1 cellular context compared by ENCODE assay signal in the genomic region with DNA sequence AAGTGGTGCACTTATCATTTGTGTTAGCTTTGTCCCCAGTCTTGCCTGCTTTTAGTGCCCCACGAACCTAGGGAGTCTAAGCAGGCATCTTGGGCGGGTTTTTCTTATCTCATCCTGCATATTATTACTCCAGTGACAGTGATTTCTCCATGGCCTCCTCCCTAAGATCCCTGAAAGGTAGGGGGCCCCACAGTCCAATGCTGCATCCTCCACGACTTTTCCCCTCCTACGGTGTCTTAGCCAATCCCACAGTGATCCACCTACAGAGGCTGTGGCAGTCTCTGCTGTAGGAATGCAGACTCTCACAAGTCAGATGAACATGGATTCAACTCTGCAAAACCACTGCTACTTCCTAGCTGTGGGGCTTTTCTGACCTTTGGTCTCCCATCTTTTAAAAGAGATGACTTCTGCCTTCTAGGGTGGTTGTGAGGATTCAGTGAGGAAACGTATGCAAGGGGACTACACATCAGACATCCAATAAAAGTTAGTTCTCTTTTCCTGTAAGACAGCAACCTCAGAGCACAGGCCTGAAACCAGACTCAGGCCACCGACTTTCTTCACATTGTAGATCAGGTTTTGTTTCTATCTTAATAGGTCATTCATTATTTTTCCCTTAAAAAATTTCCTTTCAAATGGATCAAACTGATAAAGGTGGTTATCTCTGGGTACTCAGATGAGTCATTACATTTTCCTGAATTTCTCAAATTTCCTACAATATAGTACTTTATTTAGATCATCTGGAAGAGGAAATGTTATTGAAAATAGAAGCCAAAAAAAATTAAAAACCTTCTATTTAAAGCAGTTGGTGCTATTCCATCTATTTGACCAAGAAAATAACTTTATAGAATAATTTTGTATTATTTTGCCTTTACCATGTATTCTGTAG.
A peak's percentile ranks its signal among the peaks of the same experiment; 100 is the strongest.
TF ChIP-seq lines count a peak whose summit lies in the region.

No MANE protein-coding gene starts in this region.

TF ChIP-seq in HEK293, 187 proteins besides CTCF, POLR2A, EP300 and RAD21 (continued from another document):
- TF ChIP-seq, protein P1, sequence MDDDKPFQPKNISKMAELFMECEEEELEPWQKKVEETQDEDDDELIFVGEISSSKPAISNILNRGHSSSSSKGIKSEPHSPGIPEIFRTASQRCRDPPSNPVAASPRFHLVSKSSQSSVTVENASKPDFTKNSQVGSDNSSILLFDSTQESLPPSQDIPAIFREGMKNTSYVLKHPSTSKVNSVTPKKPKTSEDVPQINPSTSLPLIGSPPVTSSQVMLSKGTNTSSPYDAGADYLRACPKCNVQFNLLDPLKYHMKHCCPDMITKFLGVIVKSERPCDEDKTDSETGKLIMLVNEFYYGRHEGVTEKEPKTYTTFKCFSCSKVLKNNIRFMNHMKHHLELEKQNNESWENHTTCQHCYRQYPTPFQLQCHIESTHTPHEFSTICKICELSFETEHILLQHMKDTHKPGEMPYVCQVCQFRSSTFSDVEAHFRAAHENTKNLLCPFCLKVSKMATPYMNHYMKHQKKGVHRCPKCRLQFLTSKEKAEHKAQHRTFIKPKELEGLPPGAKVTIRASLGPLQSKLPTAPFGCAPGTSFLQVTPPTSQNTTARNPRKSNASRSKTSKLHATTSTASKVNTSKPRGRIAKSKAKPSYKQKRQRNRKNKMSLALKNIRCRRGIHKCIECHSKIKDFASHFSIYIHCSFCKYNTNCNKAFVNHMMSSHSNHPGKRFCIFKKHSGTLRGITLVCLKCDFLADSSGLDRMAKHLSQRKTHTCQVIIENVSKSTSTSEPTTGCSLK (tag by site-specific recombination; IDR thresholded peaks at IDR 0.05) = no peak
- TF ChIP-seq ZNF335 (tag by site-specific recombination; conservative IDR thresholded peaks at IDR 0.05) = 0 out of 2 replicates have a peak, but pooled peaks have one; percentile 21
